1 cellular context compared by ENCODE assay signal in genomic region chr14:100900837-100901390, GRCh38.
TF ChIP-seq lines count a peak whose summit lies in the region.

No MANE protein-coding gene starts in this region.

TF ChIP-seq in HepG2, 621 proteins besides CTCF, POLR2A, EP300 and RAD21 (continued from another document and continues in another):
- no peak for TF ChIP-seq UBTF (CRISPR knock-in tag; IDR thresholded peaks at IDR 0.05)
- TF ChIP-seq TBX2 (CRISPR knock-in tag; IDR thresholded peaks at IDR 0.05; ENCODE audit: borderline replicate concordance), result no peak
- no peak for TF ChIP-seq ONECUT2 (CRISPR knock-in tag; IDR thresholded peaks at IDR 0.05)
- TF ChIP-seq ZBTB38 (CRISPR knock-in tag; IDR thresholded peaks at IDR 0.05), result peak; percentile 86
- no peak for TF ChIP-seq ARNT (IDR thresholded peaks at IDR 0.05)
- TF ChIP-seq ZFP36 (IDR thresholded peaks at IDR 0.05; ENCODE audit: borderline replicate concordance, low read depth, low read length, partially characterized antibody), result no peak
- no peak for TF ChIP-seq ZBTB39 (CRISPR knock-in tag; IDR thresholded peaks at IDR 0.05)
- no peak for TF ChIP-seq NFIC (IDR thresholded peaks at IDR 0.05; ENCODE audit: low read length)
- no peak for TF ChIP-seq E2F5 (CRISPR knock-in tag; conservative IDR thresholded peaks at IDR 0.05)
- no peak for TF ChIP-seq NFIB (CRISPR knock-in tag; IDR thresholded peaks at IDR 0.05; ENCODE audit: borderline replicate concordance)
- no peak for TF ChIP-seq TCF12 (IDR thresholded peaks at IDR 0.05)
- TF ChIP-seq TCF12 (CRISPR knock-in tag; IDR thresholded peaks at IDR 0.05), result no peak
- TF ChIP-seq ZNF441 (CRISPR knock-in tag; IDR thresholded peaks at IDR 0.05; ENCODE audit: borderline replicate concordance), result no peak
- TF ChIP-seq RORA (CRISPR knock-in tag; IDR thresholded peaks at IDR 0.05), result no peak
- peak; percentile 50; the same call in 1 of the 2 replicates for TF ChIP-seq BRD4 (CRISPR knock-in tag; IDR thresholded peaks at IDR 0.05)
- TF ChIP-seq BATF2 (CRISPR knock-in tag; IDR thresholded peaks at IDR 0.05), result no peak
- TF ChIP-seq ZNF646 (CRISPR knock-in tag; IDR thresholded peaks at IDR 0.05), result 0 out of 2 replicates have a peak, but pooled peaks have one; percentile 3
- TF ChIP-seq POLR2AphosphoS5 (IDR thresholded peaks at IDR 0.05; ENCODE audit: low read depth, low read length), result no peak
- TF ChIP-seq NR3C1 (CRISPR knock-in tag; IDR thresholded peaks at IDR 0.05), result no peak
- TF ChIP-seq ZFP36L1 (CRISPR knock-in tag; IDR thresholded peaks at IDR 0.05), result no peak
- no peak for TF ChIP-seq ZNF782 (CRISPR knock-in tag; IDR thresholded peaks at IDR 0.05; ENCODE audit: borderline replicate concordance)
- TF ChIP-seq GLI4 (CRISPR knock-in tag; IDR thresholded peaks at IDR 0.05; ENCODE audit: borderline replicate concordance), result no peak
- TF ChIP-seq HOXD1 (CRISPR knock-in tag; IDR thresholded peaks at IDR 0.05), result no peak
- TF ChIP-seq ZNF501 (CRISPR knock-in tag; IDR thresholded peaks at IDR 0.05), result peak; percentile 75; the same call in 1 of the 2 replicates
- TF ChIP-seq PCBP1 (IDR thresholded peaks at IDR 0.05; ENCODE audit: borderline replicate concordance, low read depth, low read length), result no peak
- TF ChIP-seq PLSCR1 (CRISPR knock-in tag; IDR thresholded peaks at IDR 0.05; ENCODE audit: borderline replicate concordance), result no peak
- no peak for TF ChIP-seq LBX2 (CRISPR knock-in tag; IDR thresholded peaks at IDR 0.05; ENCODE audit: borderline replicate concordance)
- TF ChIP-seq GTF2F1 (IDR thresholded peaks at IDR 0.05; ENCODE audit: low read length), result no peak
- no peak for TF ChIP-seq ATAD3A (CRISPR knock-in tag; IDR thresholded peaks at IDR 0.05)
- TF ChIP-seq ZHX1 (CRISPR knock-in tag; IDR thresholded peaks at IDR 0.05; ENCODE audit: low read depth), result no peak; the same call in 1 of the 2 replicates
- no peak for TF ChIP-seq ZNF816 (CRISPR knock-in tag; IDR thresholded peaks at IDR 0.05; ENCODE audit: borderline replicate concordance)
- TF ChIP-seq TFDP1 (CRISPR knock-in tag; IDR thresholded peaks at IDR 0.05; ENCODE audit: borderline replicate concordance), result peak; percentile 29; the same call in 1 of the 2 replicates
- no peak for TF ChIP-seq ZNF362 (CRISPR knock-in tag; IDR thresholded peaks at IDR 0.05; ENCODE audit: borderline replicate concordance)
- no peak for TF ChIP-seq ISL2 (CRISPR knock-in tag; IDR thresholded peaks at IDR 0.05)
- no peak for TF ChIP-seq U2AF2 (IDR thresholded peaks at IDR 0.05; ENCODE audit: low read depth, low read length)
- TF ChIP-seq ZSCAN29 (CRISPR knock-in tag; conservative IDR thresholded peaks at IDR 0.05), result no peak
- TF ChIP-seq RNF219 (CRISPR knock-in tag; IDR thresholded peaks at IDR 0.05), result no peak
- TF ChIP-seq ELF1 (CRISPR knock-in tag; IDR thresholded peaks at IDR 0.05), result peak; percentile 41; the same call in 1 of the 2 replicates
- no peak for TF ChIP-seq ZBTB3 (CRISPR knock-in tag; IDR thresholded peaks at IDR 0.05; ENCODE audit: borderline replicate concordance, low read depth)
- no peak for TF ChIP-seq ZNF33B (CRISPR knock-in tag; IDR thresholded peaks at IDR 0.05)
- TF ChIP-seq ZNF24 (IDR thresholded peaks at IDR 0.05), result no peak
